In the genomic region with DNA sequence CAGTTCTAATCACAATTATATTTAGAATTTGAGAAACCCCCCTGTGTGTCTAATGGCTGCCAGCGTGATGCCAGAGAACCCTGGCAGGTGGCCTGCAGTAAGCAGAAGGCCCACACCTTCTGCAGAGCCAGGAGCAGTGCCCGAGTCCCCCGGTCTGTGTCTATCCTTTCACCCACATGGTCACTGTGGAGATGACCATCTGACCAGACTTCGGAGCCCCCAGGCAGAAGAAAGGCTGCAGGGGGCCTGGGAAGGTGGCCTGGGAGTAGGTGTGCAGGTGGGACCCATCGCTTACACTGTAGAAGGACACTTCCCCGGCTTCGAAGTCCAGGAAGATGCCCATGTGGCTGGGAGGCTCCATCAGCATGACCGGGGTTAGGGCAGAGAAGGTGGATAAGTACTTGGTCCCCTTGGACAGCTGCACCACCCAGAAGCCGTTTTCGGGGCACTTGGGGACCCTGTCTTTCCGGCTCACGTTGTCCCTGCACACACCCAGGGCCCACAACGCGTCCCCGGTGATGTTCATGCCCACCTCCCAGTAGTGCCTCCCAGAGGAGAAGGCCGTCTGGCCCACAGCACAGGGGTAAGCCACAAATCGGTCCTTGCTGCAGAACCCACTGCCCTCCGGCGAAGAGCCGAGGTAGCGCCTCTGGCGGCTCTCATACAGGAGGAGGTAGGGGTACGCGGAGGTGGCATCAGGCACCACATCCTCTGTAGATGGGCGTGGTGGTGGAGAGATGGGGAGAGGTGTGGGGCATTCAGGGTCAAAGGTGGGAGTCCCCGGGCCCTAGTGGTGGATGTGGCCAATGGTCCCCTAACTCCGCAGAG, we compare ENCODE assay signal across 11 cellular contexts. TPM values are rescaled to one million over a fixed set of nuclear protein-coding genes. Genes with fewer than 3 reads are reported as not detected.
A peak's percentile ranks its signal among the peaks of the same experiment; 100 is the strongest.
DNase-seq lines count a peak whose midpoint lies in the region; ATAC-seq and TF ChIP-seq lines count a peak whose summit lies in the region.
"Had no signal": no experiment of that assay in that cellular context is flagged by ENCODE, and none has a peak within 500 bp of the region (broad histone marks: within the 10 kb centered on the region; RNA-seq: fewer than 3 reads in every experiment).

No MANE protein-coding gene starts in this region.

- H3K79me2 ChIP-seq in KMS-11 (ENCODE audit: insufficient read depth, low read depth): peaks cover 33% of the 10 kb centered on the region

- intact Hi-C loops in CD4-positive, alpha-beta memory T cell (cut with micrococcal nuclease): loop anchor here (5.0 kb wide), 1 partner anchor 131 kb away; no protein-coding TSS in a partner anchor

- peak overlapping the region; percentile 90; the same call in 1 of the 2 replicates for H3K4me2 ChIP-seq in KMS-11

- DNase-seq in CD4-positive, alpha-beta memory T cell: no peak
- no peak for DNase-seq in cardiac fibroblast (ENCODE audit: low read depth in 2 of 2)
- no peak for DNase-seq in KG1 (lab: John Stamatoyannopoulos, UW)
- no peak for DNase-seq in NCI-H226
- no peak for DNase-seq in stimulated activated CD4-positive, alpha-beta T cell treated with anti-CD3 and anti-CD28 coated beads, Interleukin-15, amount 100 ng/mL, for 24 hours
- DNase-seq: activated CD8-positive, alpha-beta memory T cell treated with anti-CD3 and anti-CD28 coated beads, Interleukin-2, amount 50 U/mL, for 48 hours had no signal

- H2AFZ ChIP-seq in KMS-11 (ENCODE audit: low read depth): no peak overlapping the region

- ATAC-seq in esophagus mucosa: no peak

- TF ChIP-seq CTCF in KMS-11 (conservative IDR thresholded peaks at IDR 0.05; ENCODE audit: low read depth, low read length) (no peak), cardiac fibroblast (IDR thresholded peaks at IDR 0.05; ENCODE audit: low read depth, low read length) (no peak), nephron (IDR thresholded peaks at IDR 0.05; ENCODE audit: unreplicated experiment in 3 of 3) (no peak)

- peak overlapping the region in 4 of 7 donors; percentile 42 to 91 (median 66) for H3K27ac Mint-ChIP-seq in CD4-positive, alpha-beta memory T cell
- H3K27ac Mint-ChIP-seq in nephron: no peak overlapping the region

- peaks cover 5 to 22% of the 10 kb centered on the region in 2 donors for H3K36me3 Mint-ChIP-seq in CD4-positive, alpha-beta memory T cell
- peaks cover 8% of the 10 kb centered on the region for H3K36me3 Mint-ChIP-seq in nephron (ENCODE audit: low read depth)

- H3K9me3 Mint-ChIP-seq in CD4-positive, alpha-beta memory T cell: no peaks in the 10 kb centered on the region
- H3K9me3 Mint-ChIP-seq in nephron: no peaks in the 10 kb centered on the region

- H3K4me3 Mint-ChIP-seq in CD4-positive, alpha-beta memory T cell: peak overlapping the region; percentile 52 to 93 (median 88)
- peak overlapping the region; percentile 84 to 97 (median 94) for H3K4me3 Mint-ChIP-seq in nephron

- H3K36me3 ChIP-seq in CD4-positive, alpha-beta memory T cell (ENCODE audit: insufficient read depth, low read length): peaks cover 10% of the 10 kb centered on the region
- H3K36me3 ChIP-seq in KMS-11 (ENCODE audit: insufficient read depth): no peaks in the 10 kb centered on the region; the same call in 1 of the 2 replicates

- no peaks in the 10 kb centered on the region for H3K27me3 ChIP-seq in CD4-positive, alpha-beta memory T cell (ENCODE audit: insufficient read depth, low read length)
- no peaks in the 10 kb centered on the region for H3K27me3 ChIP-seq in KMS-11 (ENCODE audit: insufficient read depth, low read depth)

- POLR2A ChIA-PET in CD4-positive, alpha-beta memory T cell (lab: Charles Lee; ENCODE audit: partially characterized antibody): no interaction called here

- no peaks in the 10 kb centered on the region for H3K9me3 ChIP-seq in CD4-positive, alpha-beta memory T cell (ENCODE audit: control insufficient read depth in 1 of 2, low read length in 2 of 2)

- peaks cover 20 to 53% (median 32%) of the 10 kb centered on the region in 4 donors for H3K4me1 Mint-ChIP-seq in CD4-positive, alpha-beta memory T cell
- H3K4me1 Mint-ChIP-seq in nephron: peaks cover 13% of the 10 kb centered on the region

- CTCF ChIA-PET in CD4-positive, alpha-beta memory T cell (lab: Charles Lee; ENCODE audit: partially characterized antibody): no interaction called here

- H3K4me1 ChIP-seq in CD4-positive, alpha-beta memory T cell (ENCODE audit: insufficient read depth, low read length): peaks cover 38% of the 10 kb centered on the region
- peaks cover 23% of the 10 kb centered on the region for H3K4me1 ChIP-seq in KMS-11 (ENCODE audit: low read depth, poor library complexity, severe bottlenecking)

- no peaks in the 10 kb centered on the region for H3K27me3 Mint-ChIP-seq in CD4-positive, alpha-beta memory T cell
- H3K27me3 Mint-ChIP-seq in nephron (ENCODE audit: low read depth): no peaks in the 10 kb centered on the region

- H3K9ac ChIP-seq in KMS-11: no peak overlapping the region

- no peaks in the 10 kb centered on the region; the same call in 1 of the 2 replicates for H4K20me1 ChIP-seq in KMS-11 (ENCODE audit: insufficient read depth)

- no peak overlapping the region for H3K27ac ChIP-seq in CD4-positive, alpha-beta memory T cell (ENCODE audit: low read depth, low read length)
- no peak overlapping the region for H3K27ac ChIP-seq in KMS-11

- H3K4me3 ChIP-seq in CD4-positive, alpha-beta memory T cell (ENCODE audit: low read length in 2 of 2): no peak overlapping the region
- H3K4me3 ChIP-seq in KMS-11 (IDR thresholded peaks at IDR 0.05; ENCODE audit: insufficient read depth, low read depth, low read length) (no peak overlapping the region), cardiac fibroblast (replicated peaks in 1 of 2; ENCODE audit: low read depth in 2 of 2, low read length in 2 of 2) (peak overlapping the region; percentile 92 to 93)

RNA-seq across cellular contexts. Expression of gene TRIM11, which starts 1.6 kb away (rescaled TPM):
- 10 to 100 TPM; 56.6 to 61.7 TPM for total RNA-seq in CD4-positive, alpha-beta memory T cell
- 10 to 100 TPM; 11.0 to 26.2 TPM for polyA plus RNA-seq in CD4-positive, alpha-beta memory T cell
- total RNA-seq in esophagus mucosa: 20.7 TPM

RNA-seq across cellular contexts. Expression of gene TRIM17, which starts 8.4 kb away (rescaled TPM):
- total RNA-seq in CD4-positive, alpha-beta memory T cell: under 1 TPM; 0.69 to 0.76 TPM
- polyA plus RNA-seq in CD4-positive, alpha-beta memory T cell: under 1 TPM in 1 of 2 donors, not detected in 1; 0.25 TPM
- 1.3 TPM for total RNA-seq in esophagus mucosa
- total RNA-seq: glomerular endothelial cell, HT1080 had no signal

Comparison
In these comparisons a context has a peak if more than half of its experiments do, and no peak if none do; other contexts are left out.
1. H3K4me3 ChIP-seq: peak in cardiac fibroblast (2 of 2); none in CD4-positive, alpha-beta memory T cell (0 of 2) and KMS-11 (single experiment).
2. H3K27ac Mint-ChIP-seq: peak in CD4-positive, alpha-beta memory T cell (4 of 7); none in nephron (0 of 3).